In genomic region chr2:119232666-119232993, GRCh38 we compare ENCODE assay signal across 17 cellular contexts. TPM values are rescaled to one million over a fixed set of nuclear protein-coding genes. Genes with fewer than 3 reads are reported as not detected.
DNase-seq lines count a peak whose midpoint lies in the region; ATAC-seq, FAIRE-seq and TF ChIP-seq lines count a peak whose summit lies in the region.
"Had no signal": no experiment of that assay in that cellular context is flagged by ENCODE, and none has a peak within 500 bp of the region (broad histone marks: within the 10 kb centered on the region; RNA-seq: fewer than 3 reads in every experiment).

No MANE protein-coding gene starts in this region.

- WGBS in thyroid gland, 2 donors = 88 to 91% methylated on average over 3 of the region's 3 CpGs

- ATAC-seq in GM19467 (IDR thresholded peaks at IDR 0.05; ENCODE audit: unreplicated experiment) (peak; percentile 23), HG02840 (IDR thresholded peaks at IDR 0.05; ENCODE audit: low FRiP score, unreplicated experiment) (peak; percentile 44)
- ATAC-seq in activated CD8-positive, alpha-beta T cell treated with anti-CD3 and anti-CD28 coated beads, Interleukin-2, amount 10 ng/mL, durations not matched to agents 7 days and 5 days = no peak

- FAIRE-seq in GM12892 (lab: Jason Lieb, UNC) (peak; percentile 80), astrocyte (lab: Jason Lieb, UNC) (no peak)
- FAIRE-seq: TTC549 had no signal

- no peak for TF ChIP-seq CTCF in astrocyte (IDR thresholded peaks at IDR 0.05; ENCODE audit: insufficient read depth, low read depth, low read length)
- TF ChIP-seq CTCF in thyroid gland (IDR thresholded peaks at IDR 0.05) = no peak

- H3K27ac ChIP-seq in astrocyte (ENCODE audit: low read depth, low read length) = peak overlapping the region; percentile 87
- no peak overlapping the region for H3K27ac ChIP-seq in thyroid gland

- H3K36me3 ChIP-seq in astrocyte (ENCODE audit: insufficient read depth, low read length) = no peaks in the 10 kb centered on the region
- H3K36me3 ChIP-seq in thyroid gland = no peaks in the 10 kb centered on the region
- H3K36me3 ChIP-seq: HAP-1 had no signal

- H3K9me3 Mint-ChIP-seq in astrocyte (ENCODE audit: unreplicated experiment) = peaks cover 3% of the 10 kb centered on the region
- H3K9me3 Mint-ChIP-seq in activated CD8-positive, alpha-beta T cell treated with anti-CD3 and anti-CD28 coated beads, Interleukin-2, amount 10 ng/mL, durations not matched to agents 7 days and 5 days (ENCODE audit: insufficient read depth) = no peaks in the 10 kb centered on the region
- H3K9me3 Mint-ChIP-seq: activated CD4-positive, alpha-beta memory T cell treated with anti-CD3 and anti-CD28 coated beads for 36 hours; activated T-cell treated with anti-CD3 and anti-CD28 coated beads, Interleukin-2, amount 50 U/mL, for 72 hours; CD8-positive, alpha-beta memory T cell; stimulated activated naive B cell treated with anti-CD40 and anti-IgM and Interleukin-4, amounts not matched to agents 10 μg/mL and 1 μg/mL and 100 μg/mL, for 72 hours had no signal

- H3K27me3 ChIP-seq in astrocyte (ENCODE audit: insufficient read depth, low read length) (no peaks in the 10 kb centered on the region), thyroid gland (no peaks in the 10 kb centered on the region)

- peaks cover 43% of the 10 kb centered on the region for H3K79me2 ChIP-seq in astrocyte (ENCODE audit: insufficient read depth, low read length)

- peaks cover 57% of the 10 kb centered on the region for H3K4me1 Mint-ChIP-seq in astrocyte (ENCODE audit: low read depth, unreplicated experiment)
- H3K4me1 Mint-ChIP-seq in activated CD8-positive, alpha-beta T cell treated with anti-CD3 and anti-CD28 coated beads, Interleukin-2, amount 10 ng/mL, durations not matched to agents 7 days and 5 days (ENCODE audit: low read depth) = peaks cover 2% of the 10 kb centered on the region

- intact Hi-C loops in thyroid gland (cut with DNase I) = no loop called here

- peaks cover 7% of the 10 kb centered on the region for H3K36me3 Mint-ChIP-seq in astrocyte (ENCODE audit: low read depth, unreplicated experiment)
- no peaks in the 10 kb centered on the region for H3K36me3 Mint-ChIP-seq in activated CD8-positive, alpha-beta T cell treated with anti-CD3 and anti-CD28 coated beads, Interleukin-2, amount 10 ng/mL, durations not matched to agents 7 days and 5 days (ENCODE audit: low read depth)
- H3K36me3 Mint-ChIP-seq: activated CD4-positive, alpha-beta memory T cell treated with anti-CD3 and anti-CD28 coated beads for 36 hours; CD8-positive, alpha-beta memory T cell; stimulated activated naive B cell treated with anti-CD40 and anti-IgM and Interleukin-4, amounts not matched to agents 10 μg/mL and 1 μg/mL and 100 μg/mL, for 72 hours had no signal

- POLR2A ChIA-PET in activated CD8-positive, alpha-beta T cell treated with anti-CD3 and anti-CD28 coated beads, Interleukin-2, amount 10 ng/mL, durations not matched to agents 7 days and 5 days (lab: Charles Lee) = no interaction called here

- H3K9me3 ChIP-seq in astrocyte (ENCODE audit: insufficient read depth, low read depth, low read length) = no peaks in the 10 kb centered on the region
- no peaks in the 10 kb centered on the region for H3K9me3 ChIP-seq in thyroid gland
- H3K9me3 ChIP-seq: HAP-1 had no signal

- peaks cover 44% of the 10 kb centered on the region for H3K4me1 ChIP-seq in astrocyte (ENCODE audit: insufficient read depth, low read length)
- H3K4me1 ChIP-seq in thyroid gland = no peaks in the 10 kb centered on the region
- H3K4me1 ChIP-seq: HAP-1 had no signal

- no peaks in the 10 kb centered on the region for H3K27me3 Mint-ChIP-seq in astrocyte (ENCODE audit: low read depth, unreplicated experiment)
- H3K27me3 Mint-ChIP-seq in activated CD8-positive, alpha-beta T cell treated with anti-CD3 and anti-CD28 coated beads, Interleukin-2, amount 10 ng/mL, durations not matched to agents 7 days and 5 days (ENCODE audit: low read depth) = no peaks in the 10 kb centered on the region
- H3K27me3 Mint-ChIP-seq: activated CD4-positive, alpha-beta memory T cell treated with anti-CD3 and anti-CD28 coated beads for 36 hours; CD8-positive, alpha-beta memory T cell had no signal

- H3K4me3 Mint-ChIP-seq in astrocyte (ENCODE audit: unreplicated experiment) = no peak overlapping the region
- H3K4me3 Mint-ChIP-seq in activated CD8-positive, alpha-beta T cell treated with anti-CD3 and anti-CD28 coated beads, Interleukin-2, amount 10 ng/mL, durations not matched to agents 7 days and 5 days = no peak overlapping the region
- H3K4me3 Mint-ChIP-seq: activated CD4-positive, alpha-beta memory T cell treated with anti-CD3 and anti-CD28 coated beads for 36 hours; CD8-positive, alpha-beta memory T cell; stimulated activated naive B cell treated with anti-CD40 and anti-IgM and Interleukin-4, amounts not matched to agents 10 μg/mL and 1 μg/mL and 100 μg/mL, for 72 hours had no signal

- H3K27ac Mint-ChIP-seq in astrocyte (ENCODE audit: unreplicated experiment) = peak overlapping the region; percentile 69
- no peak overlapping the region for H3K27ac Mint-ChIP-seq in activated CD8-positive, alpha-beta T cell treated with anti-CD3 and anti-CD28 coated beads, Interleukin-2, amount 10 ng/mL, durations not matched to agents 7 days and 5 days
- H3K27ac Mint-ChIP-seq: activated CD4-positive, alpha-beta memory T cell treated with anti-CD3 and anti-CD28 coated beads for 36 hours; activated T-cell treated with anti-CD3 and anti-CD28 coated beads, Interleukin-2, amount 50 U/mL, for 72 hours; CD8-positive, alpha-beta memory T cell; stimulated activated naive B cell treated with anti-CD40 and anti-IgM and Interleukin-4, amounts not matched to agents 10 μg/mL and 1 μg/mL and 100 μg/mL, for 72 hours had no signal

- H3K4me3 ChIP-seq in astrocyte (ENCODE audit: insufficient read depth, low read depth, low read length) (no peak overlapping the region), thyroid gland (replicated peaks in 1 of 3) (no peak overlapping the region)
- H3K4me3 ChIP-seq: HAP-1 had no signal

- H3K4me2 ChIP-seq in astrocyte (ENCODE audit: low read length) = peak overlapping the region; percentile 75

- H3K9ac ChIP-seq in astrocyte (ENCODE audit: low read length) = peak overlapping the region; percentile 76

- DNase-seq in GM12892 (ENCODE audit: insufficient read length) (no peak), astrocyte (ENCODE audit: low read depth) (no peak), NCI-H1436 (lab: John Stamatoyannopoulos, UW) (no peak), thyroid gland (no peak)
- DNase-seq in activated T-cell treated with anti-CD3 and anti-CD28 coated beads, Interleukin-2, amount 50 U/mL, for 48 hours = no peak
- no peak for DNase-seq in activated CD8-positive, alpha-beta T cell treated with anti-CD3 and anti-CD28 coated beads, Interleukin-2, amount 10 ng/mL, durations not matched to agents 7 days and 5 days
- DNase-seq: CD8-positive, alpha-beta memory T cell; central memory CD4-positive, alpha-beta T cell; NCI-H510A treated with DMSO at 0.1 percent for 48 hours; OCI-M1; stimulated activated naive B cell treated with anti-CD40 and anti-IgM and Interleukin-4, amounts not matched to agents 10 μg/mL and 1 μg/mL and 100 μg/mL, for 72 hours had no signal

- no peak overlapping the region for H2AFZ ChIP-seq in astrocyte (ENCODE audit: low read depth, low read length)

- TF ChIP-seq POLR2A in GM12892 (IDR thresholded peaks at IDR 0.05; ENCODE audit: low read depth, low read length) (no peak), thyroid gland (IDR thresholded peaks at IDR 0.05) (no peak)

- CTCF ChIA-PET in activated CD8-positive, alpha-beta T cell treated with anti-CD3 and anti-CD28 coated beads, Interleukin-2, amount 10 ng/mL, durations not matched to agents 7 days and 5 days (lab: Charles Lee) = no interaction called here

- H4K20me1 ChIP-seq in astrocyte (ENCODE audit: insufficient read depth, low read length) = peaks cover 18% of the 10 kb centered on the region

RNA-seq across cellular contexts. Expression of gene STEAP3, which starts 9.0 kb away (rescaled TPM):
- 3.4 TPM for polyA plus RNA-seq in GM12892 (2012; ENCODE audit: missing spikeins)
- 38.8 and 43.1 TPM in 2 replicates for total RNA-seq in astrocyte
- under 1 TPM; 0.13 TPM for total RNA-seq in activated CD8-positive, alpha-beta T cell treated with anti-CD3 and anti-CD28 coated beads, Interleukin-2, amount 10 ng/mL, durations not matched to agents 7 days and 5 days
- 10 to 100 TPM in 2 of 4 donors, 1 to 10 TPM in 2; 7.4 to 23.2 (median 12.0) TPM for total RNA-seq in thyroid gland

Comparison
In these comparisons a context has a peak if more than half of its experiments do, and no peak if none do; other contexts are left out.
1. RNA of gene STEAP3, which starts 9.0 kb away (total RNA-seq): 38.8 to 43.1 TPM in astrocyte and 7.4 to 23.2 TPM in thyroid gland; 0.13 TPM in activated CD8-positive, alpha-beta T cell treated with anti-CD3 and anti-CD28 coated beads, Interleukin-2, amount 10 ng/mL, durations not matched to agents 7 days and 5 days; every median in the first group is over 4 times any median in the second.